In genomic region chr22:40183603-40184002, GRCh38 we compare ENCODE assay signal across 8 cellular contexts. TPM values are rescaled to one million over a fixed set of nuclear protein-coding genes. Genes with fewer than 3 reads are reported as not detected.
DNase-seq lines count a peak whose midpoint lies in the region; ATAC-seq and TF ChIP-seq lines count a peak whose summit lies in the region.
"Not testable (repeated sequence)": the region's sequence is repeated elsewhere in the genome, so short reads cannot be mapped to it uniquely, and the experiment has no call there.

No MANE protein-coding gene starts in this region.

- H3K27me3 Mint-ChIP-seq in CD4-positive, alpha-beta T cell; activated T-helper 17 cell treated with anti-CD3 and anti-CD28 coated beads, Interleukin-2, amount 50 U/mL, for 72 hours: not testable (repeated sequence)

- peaks cover 55% of the 10 kb centered on the region for H3K4me1 ChIP-seq in SJSA1 (replicated peaks)
- H3K4me1 ChIP-seq in breast epithelium: peaks cover 0 to 40% of the 10 kb centered on the region in 2 donors
- peaks cover 49% of the 10 kb centered on the region for H3K4me1 ChIP-seq in cardiac muscle cell (ENCODE audit: low read depth)
- peaks cover 54% of the 10 kb centered on the region for H3K4me1 ChIP-seq in muscle layer of colon (ENCODE audit: insufficient read depth, low read length)
- peaks cover 0 to 80% (median 70%) of the 10 kb centered on the region in 4 donors for H3K4me1 ChIP-seq in sigmoid colon
- H3K4me1 ChIP-seq in upper lobe of left lung: peaks cover 42 to 70% (median 51%) of the 10 kb centered on the region in 4 donors

- not testable (repeated sequence) for H3K9ac ChIP-seq in muscle layer of colon (ENCODE audit: low read length)

- CTCF ChIA-PET in CD4-positive, alpha-beta T cell (lab: Charles Lee): not testable (repeated sequence)

- H3K9me3 Mint-ChIP-seq in CD4-positive, alpha-beta T cell; activated T-helper 17 cell treated with anti-CD3 and anti-CD28 coated beads, Interleukin-2, amount 50 U/mL, for 72 hours: not testable (repeated sequence)

- peaks cover 31% of the 10 kb centered on the region for H3K36me3 Mint-ChIP-seq in CD4-positive, alpha-beta T cell (ENCODE audit: low read depth)
- not testable (repeated sequence) for H3K36me3 Mint-ChIP-seq in activated T-helper 17 cell treated with anti-CD3 and anti-CD28 coated beads, Interleukin-2, amount 50 U/mL, for 72 hours (ENCODE audit: low read depth)

- H3K4me3 ChIP-seq in SJSA1: peak overlapping the region; percentile 5
- not testable (repeated sequence) for H3K4me3 ChIP-seq in breast epithelium; cardiac muscle cell; muscle layer of colon (ENCODE audit: low read depth in 1 of 2, low read length in 2 of 2); upper lobe of left lung
- peak overlapping the region in 1 of 4 donors; percentile 1 for H3K4me3 ChIP-seq in sigmoid colon

- peak overlapping the region; percentile 90 for H3K27ac Mint-ChIP-seq in CD4-positive, alpha-beta T cell
- peak overlapping the region; percentile 73 for H3K27ac Mint-ChIP-seq in activated T-helper 17 cell treated with anti-CD3 and anti-CD28 coated beads, Interleukin-2, amount 50 U/mL, for 72 hours

- not testable (repeated sequence) for TF ChIP-seq CTCF in CD4-positive, alpha-beta T cell (IDR thresholded peaks at IDR 0.05); breast epithelium (IDR thresholded peaks at IDR 0.05); cardiac muscle cell (IDR thresholded peaks at IDR 0.05; ENCODE audit: low read depth, low read length); sigmoid colon (IDR thresholded peaks at IDR 0.05); upper lobe of left lung (IDR thresholded peaks at IDR 0.05)

- H3K36me3 ChIP-seq in SJSA1; breast epithelium; cardiac muscle cell; muscle layer of colon (ENCODE audit: insufficient read depth, low read length); sigmoid colon; upper lobe of left lung: not testable (repeated sequence)

- not testable (repeated sequence) for H3K27ac ChIP-seq in CD4-positive, alpha-beta T cell (ENCODE audit: low read depth, low read length)
- peak overlapping the region; percentile 79 for H3K27ac ChIP-seq in SJSA1
- peak overlapping the region; percentile 75 to 80 for H3K27ac ChIP-seq in breast epithelium
- peak overlapping the region; percentile 72 for H3K27ac ChIP-seq in cardiac muscle cell
- peak overlapping the region; percentile 76 for H3K27ac ChIP-seq in muscle layer of colon (ENCODE audit: low read depth, low read length)
- peak overlapping the region; percentile 54 to 90 (median 77) for H3K27ac ChIP-seq in sigmoid colon
- H3K27ac ChIP-seq in upper lobe of left lung: peak overlapping the region; percentile 9 to 81 (median 40)

- not testable (repeated sequence) for H3K9me3 ChIP-seq in CD4-positive, alpha-beta T cell (ENCODE audit: control insufficient read depth, low read length); SJSA1 (replicated peaks); breast epithelium; cardiac muscle cell (ENCODE audit: low read depth); muscle layer of colon (ENCODE audit: low read length); sigmoid colon; upper lobe of left lung

- ATAC-seq in CD4-positive, alpha-beta T cell (ENCODE audit: poor library complexity); activated T-helper 17 cell treated with anti-CD3 and anti-CD28 coated beads, Interleukin-2, amount 50 U/mL, for 72 hours (replicated peaks); upper lobe of left lung (ENCODE audit: low FRiP score in 2 of 2): not testable (repeated sequence)

- not testable (repeated sequence) for DNase-seq in CD4-positive, alpha-beta T cell; breast epithelium (ENCODE audit: low spot score in 2 of 2); cardiac muscle cell (ENCODE audit: low read depth in 1 of 2, low spot score in 1 of 2); upper lobe of left lung
- DNase-seq in SJSA1 (ENCODE audit: low read depth in 1 of 2, low spot score in 2 of 2) (peak in 1 of 2 experiments; percentile 52), sigmoid colon (peak; percentile 25)

- H3K4me3 Mint-ChIP-seq in CD4-positive, alpha-beta T cell: peak overlapping the region; percentile 75
- H3K4me3 Mint-ChIP-seq in activated T-helper 17 cell treated with anti-CD3 and anti-CD28 coated beads, Interleukin-2, amount 50 U/mL, for 72 hours: peak overlapping the region; percentile 66

- H3K4me1 Mint-ChIP-seq in CD4-positive, alpha-beta T cell (ENCODE audit: low read depth): peaks cover 87% of the 10 kb centered on the region
- peaks cover 51% of the 10 kb centered on the region for H3K4me1 Mint-ChIP-seq in activated T-helper 17 cell treated with anti-CD3 and anti-CD28 coated beads, Interleukin-2, amount 50 U/mL, for 72 hours

- not testable (repeated sequence) for TF ChIP-seq EP300 in sigmoid colon (IDR thresholded peaks at IDR 0.05); upper lobe of left lung (IDR thresholded peaks at IDR 0.05)

- POLR2A ChIA-PET in CD4-positive, alpha-beta T cell (lab: Charles Lee): interaction anchor here (1.1 kb wide), 1 partner anchor 139 kb away, joined by 5 read pairs; no protein-coding TSS in a partner anchor

- intact Hi-C loops in CD4-positive, alpha-beta T cell (cut with DNase I, micrococcal nuclease); breast epithelium (cut with DNase I; ENCODE audit: low total_unique reads): not testable (repeated sequence)
- intact Hi-C loops in sigmoid colon (cut with DNase I): loop anchor here (2.0 kb wide), 1 partner anchor 93 kb away; no protein-coding TSS in a partner anchor

- not testable (repeated sequence) for TF ChIP-seq POLR2A in breast epithelium (IDR thresholded peaks at IDR 0.05); sigmoid colon (IDR thresholded peaks at IDR 0.05); upper lobe of left lung (IDR thresholded peaks at IDR 0.05)

- 83% methylated on average over 13 of the region's 13 CpGs for WGBS in sigmoid colon, 2 donors
- 78 to 86% methylated on average over 13 of the region's 13 CpGs for WGBS in upper lobe of left lung, 2 donors

- not testable (repeated sequence) for H3K27me3 ChIP-seq in CD4-positive, alpha-beta T cell (ENCODE audit: control insufficient read depth, insufficient read depth, low read length); SJSA1 (replicated peaks); breast epithelium; cardiac muscle cell; muscle layer of colon (ENCODE audit: control insufficient read depth in 1 of 2, insufficient read depth in 2 of 2, low read length in 2 of 2); sigmoid colon; upper lobe of left lung

RNA-seq across cellular contexts. Expression of gene TNRC6B, which starts 5.9 kb away (rescaled TPM):
- 100 to 1,000 TPM; 110 to 111 TPM for total RNA-seq in CD4-positive, alpha-beta T cell
- 10.5 and 16.6 TPM in 2 replicates for total RNA-seq in SJSA1 (2014; rRNA removed; shearing (Covaris generic))
- total RNA-seq in activated T-helper 17 cell treated with anti-CD3 and anti-CD28 coated beads, Interleukin-2, amount 50 U/mL, for 72 hours: 10 to 100 TPM; 45.3 to 59.1 TPM
- total RNA-seq in breast epithelium (10 to 100 TPM; 32.8 to 53.1 (median 39.7) TPM), cardiac muscle cell (39.6 and 61.1 TPM in 2 replicates), sigmoid colon (10 to 100 TPM; 26.5 to 51.8 (median 28.1) TPM), upper lobe of left lung (100 to 1,000 TPM in 1 of 6 donors, 10 to 100 TPM in 5; 18.1 to 106 (median 60.3) TPM)
- polyA plus RNA-seq in cardiac muscle cell (50.2 and 73.2 TPM in 2 replicates), sigmoid colon (10 to 100 TPM in 1 of 3 donors, 1 to 10 TPM in 1, under 1 TPM in 1; 0.60 to 23.0 (median 9.2) TPM)
